In genomic region chr1:35519432-35519831, GRCh38 we compare ENCODE assay signal across 20 cellular contexts. TPM values are rescaled to one million over a fixed set of nuclear protein-coding genes. Genes with fewer than 3 reads are reported as not detected.
"Had no signal": no experiment of that assay in that cellular context is flagged by ENCODE, and none has a peak within 500 bp of the region (broad histone marks: within the 10 kb centered on the region; RNA-seq: fewer than 3 reads in every experiment).

No MANE protein-coding gene starts in this region.

- H3K4me3 ChIP-seq: colonic mucosa, dorsolateral prefrontal cortex, esophagus muscularis mucosa, hepatocyte, lower lobe of right lung, prostate gland, spleen, upper lobe of right lung had no signal

- H3K36me3 ChIP-seq: colonic mucosa, esophagus muscularis mucosa, lower lobe of right lung, prostate gland, upper lobe of right lung, WERI-Rb-1 had no signal

- ATAC-seq: activated naive CD4-positive, alpha-beta T cell treated with anti-CD3 and anti-CD28 coated beads, Interleukin-2, amount 50 U/mL, for 72 hours; effector memory CD8-positive, alpha-beta T cell; left lobe of liver; lower lobe of right lung; stimulated activated naive CD8-positive, alpha-beta T cell treated with anti-CD3 and anti-CD28 coated beads, Interleukin-15, Interleukin-2, amounts not matched to agents 100 U/mL and 50 U/mL, for 24 hours; upper lobe of right lung had no signal

- H3K4me1 ChIP-seq: colonic mucosa, esophagus muscularis mucosa, prostate gland, upper lobe of right lung had no signal

- H3K27ac ChIP-seq: colonic mucosa, dorsolateral prefrontal cortex, esophagus muscularis mucosa, hepatocyte, lower lobe of right lung, prostate gland, upper lobe of right lung, WERI-Rb-1 had no signal

- DNase-seq: activated CD4-positive, alpha-beta T cell treated with anti-CD3 and anti-CD28 coated beads, Interleukin-2, amount 50 U/mL, for 4 hours; activated gamma-delta T cell; colonic mucosa; dorsolateral prefrontal cortex; effector memory CD8-positive, alpha-beta T cell; glutamatergic neuron; immature natural killer cell; lower lobe of right lung; mesendoderm; naive B cell; spleen; stimulated activated CD4-positive, alpha-beta T cell treated with anti-CD3 and anti-CD28 coated beads, Interleukin-4, amount 100 ng/mL, for 4 hours; stimulated activated naive CD8-positive, alpha-beta T cell treated with anti-CD3 and anti-CD28 coated beads, Interleukin-15, Interleukin-2, amounts not matched to agents 100 U/mL and 50 U/mL, for 24 hours; upper lobe of right lung; WERI-Rb-1 had no signal

- H3K27me3 ChIP-seq: colonic mucosa, dorsolateral prefrontal cortex, esophagus muscularis mucosa, hepatocyte, spleen, upper lobe of right lung had no signal

- H3K27me3 Mint-ChIP-seq: effector memory CD8-positive, alpha-beta T cell; naive B cell had no signal

- H3K4me3 Mint-ChIP-seq: effector memory CD8-positive, alpha-beta T cell; immature natural killer cell; naive B cell had no signal

- H3K9me3 ChIP-seq: colonic mucosa, prostate gland, upper lobe of right lung had no signal

- H3K27ac Mint-ChIP-seq: activated naive CD4-positive, alpha-beta T cell treated with anti-CD3 and anti-CD28 coated beads, Interleukin-2, amount 50 U/mL, for 72 hours had no signal

RNA-seq across cellular contexts. Expression of gene TFAP2E, which starts 53.7 kb away (rescaled TPM):
- total RNA-seq: hepatocyte had no signal
